ENCODE assay signal across 8 cellular contexts in genomic region chrX:102745513-102746133, GRCh38. TPM values are rescaled to one million over a fixed set of nuclear protein-coding genes. Genes with fewer than 3 reads are reported as not detected.
DNase-seq lines count a peak whose midpoint lies in the region; ATAC-seq, FAIRE-seq and TF ChIP-seq lines count a peak whose summit lies in the region.

No MANE protein-coding gene starts in this region.

- CTCF ChIA-PET in CD4-positive, alpha-beta T cell (lab: Charles Lee) = no interaction called here

- H3K27ac Mint-ChIP-seq in CD4-positive, alpha-beta T cell = no peak overlapping the region

- no peaks in the 10 kb centered on the region for H3K36me3 Mint-ChIP-seq in CD4-positive, alpha-beta T cell (ENCODE audit: low read depth)

- H3K4me3 ChIP-seq in RWPE2 (ENCODE audit: severe bottlenecking) = peak overlapping the region; percentile 30
- peak overlapping the region; percentile 48 for H3K4me3 ChIP-seq in epithelial cell of esophagus (ENCODE audit: low read length)
- H3K4me3 ChIP-seq in osteoblast (ENCODE audit: insufficient read depth, low read length) = peak overlapping the region; percentile 73

- peak in 1 of 10 experiments; percentile 31 for DNase-seq in CD4-positive, alpha-beta T cell
- DNase-seq in RWPE2 (ENCODE audit: low spot score) = no peak
- no peak for DNase-seq in epithelial cell of esophagus (ENCODE audit: low read depth)
- DNase-seq in osteoblast (ENCODE audit: insufficient read length, low spot score, missing footprints) = no peak
- no peak for DNase-seq in urothelium cell line (ENCODE audit: low spot score)
- DNase-seq in NCI-H526 (lab: John Stamatoyannopoulos, UW) = no peak
- DNase-seq in DMS 273 treated with DMSO at 0.1 percent for 48 hours (lab: John Stamatoyannopoulos, UW) = no peak

- no peaks in the 10 kb centered on the region for H4K20me1 ChIP-seq in osteoblast (ENCODE audit: insufficient read depth, low read length)

- no peak overlapping the region for H3K27ac ChIP-seq in CD4-positive, alpha-beta T cell (ENCODE audit: low read depth, low read length)
- no peak overlapping the region for H3K27ac ChIP-seq in RWPE2 (ENCODE audit: poor library complexity, severe bottlenecking)
- no peak overlapping the region for H3K27ac ChIP-seq in osteoblast (ENCODE audit: low read depth, low read length)

- H3K4me2 ChIP-seq in osteoblast (ENCODE audit: insufficient read depth, low read length) = peak overlapping the region; percentile 79

- intact Hi-C loops in CD4-positive, alpha-beta T cell (cut with DNase I, micrococcal nuclease) = no loop called here

- FAIRE-seq in urothelium cell line (lab: Jason Lieb, UNC) = no peak

- H3K4me1 Mint-ChIP-seq in CD4-positive, alpha-beta T cell (ENCODE audit: low read depth) = no peaks in the 10 kb centered on the region

- peak overlapping the region; percentile 79 for H2AFZ ChIP-seq in osteoblast (ENCODE audit: low read length)

- no peaks in the 10 kb centered on the region for H3K9me3 Mint-ChIP-seq in CD4-positive, alpha-beta T cell

- no peaks in the 10 kb centered on the region for H3K4me1 ChIP-seq in RWPE2 (ENCODE audit: insufficient read depth, poor library complexity, severe bottlenecking)
- H3K4me1 ChIP-seq in osteoblast (ENCODE audit: insufficient read depth, low read length) = no peaks in the 10 kb centered on the region

- H3K27me3 ChIP-seq in CD4-positive, alpha-beta T cell (ENCODE audit: control insufficient read depth, insufficient read depth, low read length) = no peaks in the 10 kb centered on the region
- H3K27me3 ChIP-seq in RWPE2 (ENCODE audit: insufficient read depth, poor library complexity, severe bottlenecking) (no peaks in the 10 kb centered on the region), osteoblast (ENCODE audit: insufficient read depth, low read length) (peaks cover 2% of the 10 kb centered on the region)

- POLR2A ChIA-PET in CD4-positive, alpha-beta T cell (lab: Charles Lee) = interaction anchor here (0.9 kb wide), 1 partner anchor 146 kb away, joined by 5 read pairs; the partner anchor contains the start of gene ARMCX5

- H3K79me2 ChIP-seq in osteoblast (ENCODE audit: insufficient read depth, low read length) = no peaks in the 10 kb centered on the region

- H3K4me3 Mint-ChIP-seq in CD4-positive, alpha-beta T cell = peak overlapping the region; percentile 90

- peak; percentile 69 for ATAC-seq in CD4-positive, alpha-beta T cell (ENCODE audit: poor library complexity)
- ATAC-seq in RWPE2 (ENCODE audit: low read depth) = peak; percentile 38; the same call in 1 of the 3 replicates
- no peak for ATAC-seq in GM21529 (IDR thresholded peaks at IDR 0.05; ENCODE audit: unreplicated experiment)

- no peaks in the 10 kb centered on the region for H3K36me3 ChIP-seq in RWPE2 (ENCODE audit: low read depth)
- H3K36me3 ChIP-seq in osteoblast (ENCODE audit: insufficient read depth, low read length) = no peaks in the 10 kb centered on the region

- H3K27me3 Mint-ChIP-seq in CD4-positive, alpha-beta T cell = no peaks in the 10 kb centered on the region

- TF ChIP-seq CTCF in CD4-positive, alpha-beta T cell (IDR thresholded peaks at IDR 0.05) = no peak
- no peak for TF ChIP-seq CTCF in RWPE2 (IDR thresholded peaks at IDR 0.05; ENCODE audit: poor library complexity, severe bottlenecking)
- no peak for TF ChIP-seq CTCF in epithelial cell of esophagus (IDR thresholded peaks at IDR 0.05; ENCODE audit: insufficient read depth, low read depth, low read length, missing control alignments)
- TF ChIP-seq CTCF in osteoblast (IDR thresholded peaks at IDR 0.05; ENCODE audit: extremely low read depth, low read depth, low read length) = no peak

- H3K9me3 ChIP-seq in CD4-positive, alpha-beta T cell (ENCODE audit: control insufficient read depth, low read length) = no peaks in the 10 kb centered on the region
- H3K9me3 ChIP-seq in RWPE2 (ENCODE audit: severe bottlenecking) (no peaks in the 10 kb centered on the region), osteoblast (ENCODE audit: low read depth, low read length) (no peaks in the 10 kb centered on the region)

RNA-seq across cellular contexts. Expression of gene GPRASP3, which starts 25.1 kb away (rescaled TPM):
- total RNA-seq in CD4-positive, alpha-beta T cell = 1 to 10 TPM; 1.5 to 2.6 TPM
- total RNA-seq in osteoblast = 3.2 and 3.3 TPM in 2 replicates

RNA-seq across cellular contexts. Expression of gene GPRASP2, which starts 33.4 kb away (rescaled TPM):
- 1 to 10 TPM; 2.1 to 2.6 TPM for total RNA-seq in CD4-positive, alpha-beta T cell
- 10.9 and 11.8 TPM in 2 replicates for total RNA-seq in osteoblast
